Comparison of ENCODE assay signal across 15 cellular contexts in the genomic region with DNA sequence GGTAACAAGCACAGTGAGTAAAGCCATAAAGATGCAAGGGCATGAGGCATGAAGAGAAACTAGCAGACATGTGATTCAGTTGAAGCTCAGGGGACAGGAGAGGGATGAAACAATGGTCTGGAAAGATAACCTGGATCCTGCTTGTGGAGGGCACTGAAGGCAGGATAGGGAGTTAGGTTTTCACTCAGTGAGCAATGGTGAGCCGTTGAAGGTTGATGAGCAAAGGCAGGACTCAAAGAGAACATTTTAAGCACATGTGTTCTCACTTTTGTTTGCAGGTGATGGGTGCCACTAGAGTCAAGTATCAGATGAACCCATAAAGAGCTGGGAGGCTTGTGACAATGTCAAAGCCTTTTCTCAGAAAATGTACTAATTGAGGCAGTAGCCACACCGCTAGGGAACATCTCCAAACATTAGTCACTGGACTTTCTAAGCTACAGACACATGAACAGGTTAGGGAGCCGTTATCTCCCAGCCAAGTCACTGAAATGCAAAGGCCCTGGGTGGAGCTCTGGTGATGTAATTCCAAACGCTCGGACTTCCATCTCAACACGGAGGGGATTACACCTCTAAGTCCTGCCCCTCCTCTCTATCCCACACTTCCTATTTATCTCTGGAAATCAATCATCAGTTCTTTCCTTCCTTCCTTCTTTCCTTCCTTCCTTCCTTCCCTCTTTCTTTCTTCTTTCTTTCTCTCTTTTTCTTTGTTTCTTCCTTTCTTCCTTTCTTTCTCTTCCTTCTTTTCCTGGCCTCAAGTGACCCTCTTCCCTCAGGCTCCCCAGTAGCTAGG. TPM values are rescaled to one million over a fixed set of nuclear protein-coding genes. Genes with fewer than 3 reads are reported as not detected.
DNase-seq lines count a peak whose midpoint lies in the region; ATAC-seq and TF ChIP-seq lines count a peak whose summit lies in the region.
"Had no signal": no experiment of that assay in that cellular context is flagged by ENCODE, and none has a peak within 500 bp of the region (broad histone marks: within the 10 kb centered on the region; RNA-seq: fewer than 3 reads in every experiment).

No MANE protein-coding gene starts in this region.

- H3K27ac ChIP-seq in iPS-20b (ENCODE audit: low read length): no peak overlapping the region
- H3K27ac ChIP-seq: uterus had no signal

- CTCF ChIA-PET in WTC11 (lab: Charles Lee): interaction anchor here (0.6 to 1.9 kb wide), 6 partner anchors 9 to 391 kb away, joined by 3 to 8 read pairs (median 4); no protein-coding TSS in a partner anchor

- H3K27me3 Mint-ChIP-seq in WTC11 (ENCODE audit: low read depth): peaks cover 96% of the 10 kb centered on the region
- H3K27me3 Mint-ChIP-seq in stimulated activated naive CD8-positive, alpha-beta T cell treated with anti-CD3 and anti-CD28 coated beads, Interleukin-15, amount 100 ng/mL, for 72 hours: no peaks in the 10 kb centered on the region
- H3K27me3 Mint-ChIP-seq: activated CD4-positive, alpha-beta T cell treated with anti-CD3 and anti-CD28 coated beads, Interleukin-2, amount 10 ng/mL, durations not matched to agents 24 days and 14 days; activated naive CD4-positive, alpha-beta T cell treated with anti-CD3 and anti-CD28 coated beads, Interleukin-2, amount 10 ng/mL, durations not matched to agents 7 days and 5 days had no signal

- H3K9ac ChIP-seq in iPS-20b (ENCODE audit: low read depth, low read length): peak overlapping the region; percentile 58; the same call in 1 of the 2 replicates

- no peak overlapping the region; the same call in 1 of the 2 replicates for H3K4me3 ChIP-seq in iPS-20b (ENCODE audit: low read length)
- H3K4me3 ChIP-seq: uterus had no signal

- no peaks in the 10 kb centered on the region for H3K9me3 ChIP-seq in iPS-20b (ENCODE audit: insufficient read depth, low read depth, low read length)
- H3K9me3 ChIP-seq: uterus had no signal

- POLR2A ChIA-PET in WTC11 (lab: Charles Lee): interaction anchor here (0.6 to 0.8 kb wide), 3 partner anchors 14 to 106 kb away, joined by 3 to 5 read pairs (median 4); a partner anchor contains a TSS

- peak overlapping the region; percentile 6 to 70 for H3K27ac Mint-ChIP-seq in activated naive CD4-positive, alpha-beta T cell treated with anti-CD3 and anti-CD28 coated beads, Interleukin-2, amount 50 U/mL, for 72 hours
- no peak overlapping the region for H3K27ac Mint-ChIP-seq in WTC11
- peak overlapping the region in 1 of 2 donors; percentile 28 for H3K27ac Mint-ChIP-seq in stimulated activated naive CD8-positive, alpha-beta T cell treated with anti-CD3 and anti-CD28 coated beads, Interleukin-15, amount 100 ng/mL, for 72 hours
- H3K27ac Mint-ChIP-seq: activated naive CD4-positive, alpha-beta T cell treated with anti-CD3 and anti-CD28 coated beads, Interleukin-2, amount 10 ng/mL, durations not matched to agents 7 days and 5 days had no signal

- no peaks in the 10 kb centered on the region for H3K36me3 ChIP-seq in iPS-20b (ENCODE audit: insufficient read depth, low read depth, low read length)
- H3K36me3 ChIP-seq: uterus had no signal

- H3K4me1 ChIP-seq in iPS-20b (ENCODE audit: insufficient read depth, low read length): peaks cover 12% of the 10 kb centered on the region; the same call in 1 of the 2 replicates
- H3K4me1 ChIP-seq: uterus had no signal

- peaks cover 34% of the 10 kb centered on the region for H3K4me1 Mint-ChIP-seq in WTC11
- peaks cover 64% of the 10 kb centered on the region for H3K4me1 Mint-ChIP-seq in stimulated activated naive CD8-positive, alpha-beta T cell treated with anti-CD3 and anti-CD28 coated beads, Interleukin-15, amount 100 ng/mL, for 72 hours

- H3K9me3 Mint-ChIP-seq in activated naive CD4-positive, alpha-beta T cell treated with anti-CD3 and anti-CD28 coated beads, Interleukin-2, amount 50 U/mL, for 72 hours: peaks cover 0 to 4% of the 10 kb centered on the region in 2 donors
- peaks cover 9% of the 10 kb centered on the region for H3K9me3 Mint-ChIP-seq in WTC11
- H3K9me3 Mint-ChIP-seq in stimulated activated naive CD8-positive, alpha-beta T cell treated with anti-CD3 and anti-CD28 coated beads, Interleukin-15, amount 100 ng/mL, for 72 hours: no peaks in the 10 kb centered on the region
- H3K9me3 Mint-ChIP-seq: activated CD4-positive, alpha-beta T cell treated with anti-CD3 and anti-CD28 coated beads, Interleukin-2, amount 10 ng/mL, durations not matched to agents 24 days and 14 days had no signal

- ATAC-seq in activated naive CD4-positive, alpha-beta T cell treated with anti-CD3 and anti-CD28 coated beads, Interleukin-2, amount 50 U/mL, for 72 hours: peak in 1 of 2 donors; percentile 20
- ATAC-seq in WTC11: peak; percentile 59
- ATAC-seq in stimulated activated naive CD8-positive, alpha-beta T cell treated with anti-CD3 and anti-CD28 coated beads, Interleukin-15, amount 100 ng/mL, for 72 hours: peak; percentile 30

- H3K27me3 ChIP-seq in iPS-20b (ENCODE audit: insufficient read depth, low read length): peaks cover 17% of the 10 kb centered on the region
- H3K27me3 ChIP-seq: uterus had no signal

- peaks cover 11 to 55% of the 10 kb centered on the region in 2 donors for H3K36me3 Mint-ChIP-seq in activated naive CD4-positive, alpha-beta T cell treated with anti-CD3 and anti-CD28 coated beads, Interleukin-2, amount 50 U/mL, for 72 hours
- H3K36me3 Mint-ChIP-seq in WTC11: no peaks in the 10 kb centered on the region

- TF ChIP-seq CTCF in WTC11 (IDR thresholded peaks at IDR 0.05): no peak

- peak overlapping the region; percentile 60 for H3K4me3 Mint-ChIP-seq in WTC11
- H3K4me3 Mint-ChIP-seq in stimulated activated naive CD8-positive, alpha-beta T cell treated with anti-CD3 and anti-CD28 coated beads, Interleukin-15, amount 100 ng/mL, for 72 hours: peak overlapping the region in 1 of 2 donors; percentile 51
- H3K4me3 Mint-ChIP-seq: activated CD4-positive, alpha-beta T cell treated with anti-CD3 and anti-CD28 coated beads, Interleukin-2, amount 10 ng/mL, durations not matched to agents 24 days and 14 days; activated naive CD4-positive, alpha-beta T cell treated with anti-CD3 and anti-CD28 coated beads, Interleukin-2, amount 10 ng/mL, durations not matched to agents 7 days and 5 days had no signal

- DNase-seq in activated naive CD4-positive, alpha-beta T cell treated with anti-CD3 and anti-CD28 coated beads, Interleukin-2, amount 50 U/mL, for 72 hours (ENCODE audit: low spot score in 2 of 2): no peak
- no peak for DNase-seq in activated naive CD4-positive, alpha-beta T cell treated with Interleukin-2 at 50 U/mL for 16 hours
- DNase-seq in WTC11 (ENCODE audit: low spot score): no peak
- no peak for DNase-seq in stimulated activated naive CD8-positive, alpha-beta T cell treated with anti-CD3 and anti-CD28 coated beads, Interleukin-15, amount 100 ng/mL, for 72 hours
- DNase-seq in GF-D8 (lab: John Stamatoyannopoulos, UW): no peak
- no peak for DNase-seq in AG20443 (ENCODE audit: low spot score)
- DNase-seq in GM03348 (ENCODE audit: low spot score): no peak
- DNase-seq: activated CD4-positive, alpha-beta T cell treated with anti-CD3 and anti-CD28 coated beads, Interleukin-2, amount 10 ng/mL, durations not matched to agents 24 days and 14 days; activated naive CD4-positive, alpha-beta T cell treated with anti-CD3 and anti-CD28 coated beads, Interleukin-2, amount 10 ng/mL, durations not matched to agents 7 days and 5 days; DMS79 treated with DMSO at 0.1 percent for 48 hours; NCI-H2171 treated with DMSO at 0.1 percent for 48 hours; stimulated activated CD8-positive, alpha-beta memory T cell treated with anti-CD3 and anti-CD28 coated beads, Interleukin-4, amount 100 ng/mL, for 48 hours; SW 1271; uterus had no signal

TF ChIP-seq in WTC11, 78 proteins besides CTCF, POLR2A, EP300 and RAD21 (continues in another document):
- TF ChIP-seq, protein P1, sequence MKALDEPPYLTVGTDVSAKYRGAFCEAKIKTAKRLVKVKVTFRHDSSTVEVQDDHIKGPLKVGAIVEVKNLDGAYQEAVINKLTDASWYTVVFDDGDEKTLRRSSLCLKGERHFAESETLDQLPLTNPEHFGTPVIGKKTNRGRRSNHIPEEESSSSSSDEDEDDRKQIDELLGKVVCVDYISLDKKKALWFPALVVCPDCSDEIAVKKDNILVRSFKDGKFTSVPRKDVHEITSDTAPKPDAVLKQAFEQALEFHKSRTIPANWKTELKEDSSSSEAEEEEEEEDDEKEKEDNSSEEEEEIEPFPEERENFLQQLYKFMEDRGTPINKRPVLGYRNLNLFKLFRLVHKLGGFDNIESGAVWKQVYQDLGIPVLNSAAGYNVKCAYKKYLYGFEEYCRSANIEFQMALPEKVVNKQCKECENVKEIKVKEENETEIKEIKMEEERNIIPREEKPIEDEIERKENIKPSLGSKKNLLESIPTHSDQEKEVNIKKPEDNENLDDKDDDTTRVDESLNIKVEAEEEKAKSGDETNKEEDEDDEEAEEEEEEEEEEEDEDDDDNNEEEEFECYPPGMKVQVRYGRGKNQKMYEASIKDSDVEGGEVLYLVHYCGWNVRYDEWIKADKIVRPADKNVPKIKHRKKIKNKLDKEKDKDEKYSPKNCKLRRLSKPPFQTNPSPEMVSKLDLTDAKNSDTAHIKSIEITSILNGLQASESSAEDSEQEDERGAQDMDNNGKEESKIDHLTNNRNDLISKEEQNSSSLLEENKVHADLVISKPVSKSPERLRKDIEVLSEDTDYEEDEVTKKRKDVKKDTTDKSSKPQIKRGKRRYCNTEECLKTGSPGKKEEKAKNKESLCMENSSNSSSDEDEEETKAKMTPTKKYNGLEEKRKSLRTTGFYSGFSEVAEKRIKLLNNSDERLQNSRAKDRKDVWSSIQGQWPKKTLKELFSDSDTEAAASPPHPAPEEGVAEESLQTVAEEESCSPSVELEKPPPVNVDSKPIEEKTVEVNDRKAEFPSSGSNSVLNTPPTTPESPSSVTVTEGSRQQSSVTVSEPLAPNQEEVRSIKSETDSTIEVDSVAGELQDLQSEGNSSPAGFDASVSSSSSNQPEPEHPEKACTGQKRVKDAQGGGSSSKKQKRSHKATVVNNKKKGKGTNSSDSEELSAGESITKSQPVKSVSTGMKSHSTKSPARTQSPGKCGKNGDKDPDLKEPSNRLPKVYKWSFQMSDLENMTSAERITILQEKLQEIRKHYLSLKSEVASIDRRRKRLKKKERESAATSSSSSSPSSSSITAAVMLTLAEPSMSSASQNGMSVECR (CRISPR knock-in tag; IDR thresholded peaks at IDR 0.05; ENCODE audit: borderline replicate concordance): no peak

RNA-seq across cellular contexts. Expression of a gene that starts 22.7 kb away (rescaled TPM):
- total RNA-seq in activated naive CD4-positive, alpha-beta T cell treated with anti-CD3 and anti-CD28 coated beads, Interleukin-2, amount 50 U/mL, for 72 hours: 10 to 100 TPM; 47.0 to 72.9 TPM
- total RNA-seq in WTC11 (2021): 0.11 to 0.23 TPM (median 0.18 TPM) in 3 replicates

Comparison
In these comparisons a context has a peak if more than half of its experiments do, and no peak if none do; other contexts are left out.
1. RNA of a gene that starts 22.7 kb away (total RNA-seq): 47.0 to 72.9 TPM in activated naive CD4-positive, alpha-beta T cell treated with anti-CD3 and anti-CD28 coated beads, Interleukin-2, amount 50 U/mL, for 72 hours; 0.11 to 0.23 TPM in WTC11; every median in the first group is over 10 times any median in the second.